20 cellular contexts compared by ENCODE assay signal in genomic region chr1:156874572-156874971, GRCh38. TPM values are rescaled to one million over a fixed set of nuclear protein-coding genes. Genes with fewer than 3 reads are reported as not detected.
DNase-seq lines count a peak whose midpoint lies in the region; FAIRE-seq and TF ChIP-seq lines count a peak whose summit lies in the region.
"Had no signal": no experiment of that assay in that cellular context is flagged by ENCODE, and none has a peak within 500 bp of the region (broad histone marks: within the 10 kb centered on the region; RNA-seq: fewer than 3 reads in every experiment).

No MANE protein-coding gene starts in this region.

- H3K36me3 ChIP-seq in astrocyte (ENCODE audit: insufficient read depth, low read length) (no peaks in the 10 kb centered on the region), mesenchymal stem cell (ENCODE audit: control insufficient read depth in 1 of 2, insufficient read depth in 2 of 2, low read depth in 1 of 2, low read length in 2 of 2) (no peaks in the 10 kb centered on the region)

- no peak overlapping the region for H2BK120ac ChIP-seq in mesenchymal stem cell (ENCODE audit: low read depth, low read length)

- H4K8ac ChIP-seq in mesenchymal stem cell (ENCODE audit: low read length) = no peak overlapping the region

- no peaks in the 10 kb centered on the region for H3K79me2 ChIP-seq in astrocyte (ENCODE audit: insufficient read depth, low read length)

- no peaks in the 10 kb centered on the region for H3K79me1 ChIP-seq in mesenchymal stem cell (replicated peaks; ENCODE audit: low read length, poor library complexity, severe bottlenecking)

- H3K27me3 Mint-ChIP-seq in activated naive CD4-positive, alpha-beta T cell treated with anti-CD3 and anti-CD28 coated beads, Interleukin-2, amount 50 U/mL, for 24 hours = peaks cover 3% of the 10 kb centered on the region
- H3K27me3 Mint-ChIP-seq in astrocyte (ENCODE audit: low read depth, unreplicated experiment) (peaks cover 55% of the 10 kb centered on the region), type B pancreatic cell (peaks cover 63% of the 10 kb centered on the region), chondrocyte (ENCODE audit: low read depth) (peaks cover 21% of the 10 kb centered on the region)

- H3K27ac ChIP-seq in astrocyte (ENCODE audit: low read depth, low read length) (no peak overlapping the region), mesenchymal stem cell (ENCODE audit: low read length, poor library complexity, severe bottlenecking) (no peak overlapping the region)
- H3K27ac ChIP-seq: 22Rv1, GM23248 had no signal

- no peak for FAIRE-seq in astrocyte (lab: Jason Lieb, UNC)
- FAIRE-seq: GM12878, GM18507 had no signal

- H3K9ac ChIP-seq in astrocyte (ENCODE audit: low read length) = no peak overlapping the region
- H3K9ac ChIP-seq in mesenchymal stem cell (ENCODE audit: low read length) = no peak overlapping the region
- H3K9ac ChIP-seq: GM23248 had no signal

- no peaks in the 10 kb centered on the region for H4K20me1 ChIP-seq in astrocyte (ENCODE audit: insufficient read depth, low read length)

- H2AFZ ChIP-seq in astrocyte (ENCODE audit: low read depth, low read length) (no peak overlapping the region), mesenchymal stem cell (ENCODE audit: low read depth, low read length) (no peak overlapping the region)
- H2AFZ ChIP-seq: GM23248 had no signal

- no peak overlapping the region for H3K23ac ChIP-seq in mesenchymal stem cell (ENCODE audit: low read length in 2 of 2)

- no peak overlapping the region for H3K4me3 ChIP-seq in astrocyte (ENCODE audit: insufficient read depth, low read depth, low read length)
- H3K4me3 ChIP-seq in mesenchymal stem cell (ENCODE audit: insufficient read depth in 1 of 2, low read depth in 1 of 2, low read length in 2 of 2) = no peak overlapping the region
- H3K4me3 ChIP-seq: GM12878, GM23248 had no signal

- H3K9me3 ChIP-seq in astrocyte (ENCODE audit: insufficient read depth, low read depth, low read length) (no peaks in the 10 kb centered on the region), mesenchymal stem cell (ENCODE audit: control insufficient read depth, low read length) (no peaks in the 10 kb centered on the region)

- H3K14ac ChIP-seq in mesenchymal stem cell (ENCODE audit: low read length in 2 of 2) = no peak overlapping the region

- TF ChIP-seq CTCF in astrocyte (IDR thresholded peaks at IDR 0.05; ENCODE audit: insufficient read depth, low read depth, low read length) = no peak
- no peak for TF ChIP-seq CTCF in type B pancreatic cell (conservative IDR thresholded peaks at IDR 0.05)
- no peak for TF ChIP-seq CTCF in chondrocyte (IDR thresholded peaks at IDR 0.05)

- H3K27me3 ChIP-seq in astrocyte (ENCODE audit: insufficient read depth, low read length) (peaks cover 35% of the 10 kb centered on the region), mesenchymal stem cell (ENCODE audit: control insufficient read depth in 1 of 2, insufficient read depth in 1 of 2, low read length in 2 of 2) (peaks cover 40 to 55% of the 10 kb centered on the region in 2 experiments)

- H3K4me1 ChIP-seq in astrocyte (ENCODE audit: insufficient read depth, low read length) = peaks cover 14% of the 10 kb centered on the region
- no peaks in the 10 kb centered on the region for H3K4me1 ChIP-seq in mesenchymal stem cell (ENCODE audit: control insufficient read depth, insufficient read depth, low read depth, low read length)

- H3K36me3 Mint-ChIP-seq in activated naive CD4-positive, alpha-beta T cell treated with anti-CD3 and anti-CD28 coated beads, Interleukin-2, amount 50 U/mL, for 24 hours = no peaks in the 10 kb centered on the region
- H3K36me3 Mint-ChIP-seq in astrocyte (ENCODE audit: low read depth, unreplicated experiment) = peaks cover 2% of the 10 kb centered on the region
- H3K36me3 Mint-ChIP-seq in type B pancreatic cell = no peaks in the 10 kb centered on the region
- H3K36me3 Mint-ChIP-seq in chondrocyte (ENCODE audit: low read depth) = no peaks in the 10 kb centered on the region

- WGBS in mesenchymal stem cell = 76% methylated on average over 9 of the region's 9 CpGs

- no peak overlapping the region for H2BK12ac ChIP-seq in mesenchymal stem cell (ENCODE audit: low read length in 2 of 2)

- H4K91ac ChIP-seq in mesenchymal stem cell (ENCODE audit: low read length) = no peak overlapping the region

- H2BK15ac ChIP-seq in mesenchymal stem cell (ENCODE audit: low read depth, poor library complexity, severe bottlenecking) = peak overlapping the region; percentile 15

- no peaks in the 10 kb centered on the region for H3K9me3 Mint-ChIP-seq in activated naive CD4-positive, alpha-beta T cell treated with anti-CD3 and anti-CD28 coated beads, Interleukin-2, amount 50 U/mL, for 24 hours
- H3K9me3 Mint-ChIP-seq in astrocyte (ENCODE audit: unreplicated experiment) (peaks cover 4% of the 10 kb centered on the region), type B pancreatic cell (no peaks in the 10 kb centered on the region), chondrocyte (ENCODE audit: low read depth) (no peaks in the 10 kb centered on the region)
- H3K9me3 Mint-ChIP-seq: CD4-positive, alpha-beta T cell had no signal

- no peak for DNase-seq in activated naive CD4-positive, alpha-beta T cell (lab: John Stamatoyannopoulos, UW)
- DNase-seq in astrocyte (ENCODE audit: low read depth) (no peak), mesenchymal stem cell (no peak), type B pancreatic cell (ENCODE audit: extremely low spot score, unreplicated experiment) (no peak), inferior parietal cortex (ENCODE audit: extremely low spot score) (no peak), chondrocyte (ENCODE audit: low spot score) (no peak)
- no peak for DNase-seq in activated CD8-positive, alpha-beta memory T cell treated with anti-CD3 and anti-CD28 coated beads, Interleukin-2, amount 50 U/mL, for 48 hours
- DNase-seq: C1 segment of cervical spinal cord; Calu3; CD4-positive, alpha-beta T cell; GM23248; H7 had no signal

- H3K27ac Mint-ChIP-seq in activated naive CD4-positive, alpha-beta T cell treated with anti-CD3 and anti-CD28 coated beads, Interleukin-2, amount 50 U/mL, for 24 hours = peak overlapping the region; percentile 56
- H3K27ac Mint-ChIP-seq in astrocyte (ENCODE audit: unreplicated experiment) (peak overlapping the region; percentile 8), type B pancreatic cell (peak overlapping the region; percentile 3), chondrocyte (ENCODE audit: unreplicated experiment) (no peak overlapping the region)
- H3K27ac Mint-ChIP-seq: CD4-positive, alpha-beta T cell had no signal

- H3K4me1 Mint-ChIP-seq in activated naive CD4-positive, alpha-beta T cell treated with anti-CD3 and anti-CD28 coated beads, Interleukin-2, amount 50 U/mL, for 24 hours = no peaks in the 10 kb centered on the region
- H3K4me1 Mint-ChIP-seq in astrocyte (ENCODE audit: low read depth, unreplicated experiment) (peaks cover 6% of the 10 kb centered on the region), type B pancreatic cell (ENCODE audit: unreplicated experiment) (peaks cover 26% of the 10 kb centered on the region), chondrocyte (ENCODE audit: low read depth) (peaks cover 10% of the 10 kb centered on the region)

- no peak overlapping the region for H2BK5ac ChIP-seq in mesenchymal stem cell (ENCODE audit: low read depth, low read length, poor library complexity, severe bottlenecking)

- H3K4me2 ChIP-seq in astrocyte (ENCODE audit: low read length) = no peak overlapping the region
- no peak overlapping the region for H3K4me2 ChIP-seq in mesenchymal stem cell (ENCODE audit: low read length, poor library complexity, severe bottlenecking)

- H3K4ac ChIP-seq in mesenchymal stem cell (ENCODE audit: low read depth in 1 of 2, low read length in 2 of 2) = no peak overlapping the region

- H2AK5ac ChIP-seq in mesenchymal stem cell (ENCODE audit: low read length, severe bottlenecking) = no peak overlapping the region

- no peak overlapping the region for H3K4me3 Mint-ChIP-seq in activated naive CD4-positive, alpha-beta T cell treated with anti-CD3 and anti-CD28 coated beads, Interleukin-2, amount 50 U/mL, for 24 hours
- H3K4me3 Mint-ChIP-seq in astrocyte (ENCODE audit: unreplicated experiment) (no peak overlapping the region), type B pancreatic cell (peak overlapping the region; percentile 12), chondrocyte (ENCODE audit: unreplicated experiment) (no peak overlapping the region)
- H3K4me3 Mint-ChIP-seq: CD4-positive, alpha-beta T cell had no signal

- H3K18ac ChIP-seq in mesenchymal stem cell (ENCODE audit: low read depth in 1 of 2, low read length in 2 of 2) = no peak overlapping the region

RNA-seq across cellular contexts. Expression of gene NTRK1, which starts 13.9 kb away (rescaled TPM):
- total RNA-seq in astrocyte = 0.10 and 0.27 TPM in 2 replicates
- polyA plus RNA-seq in mesenchymal stem cell (2013, experiment 1 of 2) = not detected
- polyA plus RNA-seq in mesenchymal stem cell (2013, experiment 2 of 2) = not detected
- 0.12 and 6.6 TPM in 2 replicates for total RNA-seq in type B pancreatic cell (ENCODE audit: low replicate concordance)
- not detected in 3 replicates for total RNA-seq in chondrocyte
- total RNA-seq: Calu3, HT-29 had no signal

RNA-seq across cellular contexts. Expression of gene INSRR, which starts 15.7 kb away (rescaled TPM):
- total RNA-seq in astrocyte (0.05 TPM in 1 of 2 replicates, not detected in the other), type B pancreatic cell (ENCODE audit: low replicate concordance) (1.7 TPM in 1 of 2 replicates, not detected in the other), chondrocyte (not detected in 3 replicates)
- polyA plus RNA-seq in mesenchymal stem cell (2013, experiment 1 of 2) = not detected
- not detected for polyA plus RNA-seq in mesenchymal stem cell (2013, experiment 2 of 2)
- total RNA-seq: Calu3; CD4-positive, alpha-beta T cell; Daoy; G401; GM12878; GM23248; H7 had no signal

RNA-seq across cellular contexts. Expression of gene PEAR1, which starts 18.9 kb away (rescaled TPM):
- total RNA-seq in astrocyte (8.5 and 17.3 TPM in 2 replicates), type B pancreatic cell (ENCODE audit: low replicate concordance) (0.14 and 11.7 TPM in 2 replicates), chondrocyte (1.4 to 13.7 TPM (median 9.9 TPM) in 3 replicates)
- polyA plus RNA-seq in mesenchymal stem cell (2013, experiment 1 of 2) = 20.5 TPM
- 20.1 TPM for polyA plus RNA-seq in mesenchymal stem cell (2013, experiment 2 of 2)
- total RNA-seq: GM12878 had no signal
- polyA plus RNA-seq: GM12878 had no signal

RNA-seq across cellular contexts. Expression of gene LRRC71, which starts 45.9 kb away (rescaled TPM):
- total RNA-seq in astrocyte = 0.14 TPM in 1 of 2 replicates, not detected in the other
- 0.03 TPM for polyA plus RNA-seq in mesenchymal stem cell (2013, experiment 1 of 2)
- 0.05 TPM for polyA plus RNA-seq in mesenchymal stem cell (2013, experiment 2 of 2)
- total RNA-seq in type B pancreatic cell (ENCODE audit: low replicate concordance) = 0.58 TPM in 1 of 2 replicates, not detected in the other
- total RNA-seq in chondrocyte = not detected in 3 replicates
- total RNA-seq: A673; Calu3; CD4-positive, alpha-beta T cell; Daoy; G401; GM12878; H7; HT-29 had no signal
- polyA plus RNA-seq: GM12878, GM23248 had no signal

RNA-seq across cellular contexts. Expression of gene SH2D2A, which starts 57.9 kb away (rescaled TPM):
- 0.89 and 1.1 TPM in 2 replicates for total RNA-seq in astrocyte
- not detected for polyA plus RNA-seq in mesenchymal stem cell (2013, experiment 1 of 2)
- polyA plus RNA-seq in mesenchymal stem cell (2013, experiment 2 of 2) = 0.08 TPM
- 0.48 and 2.2 TPM in 2 replicates for total RNA-seq in type B pancreatic cell (ENCODE audit: low replicate concordance)
- not detected in 3 replicates for total RNA-seq in chondrocyte
- total RNA-seq: GM23248 had no signal
